Comparison of ENCODE assay signal across 12 cellular contexts in genomic region chr6:108027594-108027993, GRCh38. TPM values are rescaled to one million over a fixed set of nuclear protein-coding genes. Genes with fewer than 3 reads are reported as not detected.
A peak's percentile ranks its signal among the peaks of the same experiment; 100 is the strongest.
DNase-seq lines count a peak whose midpoint lies in the region; ATAC-seq, FAIRE-seq and TF ChIP-seq lines count a peak whose summit lies in the region.
"Had no signal": no experiment of that assay in that cellular context is flagged by ENCODE, and none has a peak within 500 bp of the region (broad histone marks: within the 10 kb centered on the region; RNA-seq: fewer than 3 reads in every experiment).

No MANE protein-coding gene starts in this region.

- POLR2A ChIA-PET in WTC11 (lab: Charles Lee) = no interaction called here

- FAIRE-seq in frontal cortex (lab: Jason Lieb, UNC) = no peak
- FAIRE-seq: HepG2 had no signal

- ATAC-seq in WTC11 (peak; percentile 78), left lobe of liver (no peak)
- ATAC-seq: activated CD4-positive, CD25-positive, alpha-beta regulatory T cell treated with anti-CD3 and anti-CD28 coated beads, Interleukin-2, amount 50 U/mL, for 24 hours; HepG2 had no signal

- TF ChIP-seq CTCF in WTC11 (IDR thresholded peaks at IDR 0.05) (no peak), type B pancreatic cell (conservative IDR thresholded peaks at IDR 0.05) (no peak)

- CTCF ChIA-PET in WTC11 (lab: Charles Lee) = no interaction called here

- H3K9me3 Mint-ChIP-seq in WTC11 (no peaks in the 10 kb centered on the region), type B pancreatic cell (no peaks in the 10 kb centered on the region)
- H3K9me3 Mint-ChIP-seq: CD14-positive monocyte had no signal

- DNase-seq in ELF-1 (ENCODE audit: low read depth, low spot score) = peak; percentile 12
- DNase-seq in NCI-H1105 (lab: John Stamatoyannopoulos, UW) = peak; percentile 8
- no peak for DNase-seq in WTC11 (ENCODE audit: low spot score)
- peak; percentile 17 for DNase-seq in kidney glomerular epithelial cell (lab: John Stamatoyannopoulos, UW)
- DNase-seq in T1000 (lab: John Stamatoyannopoulos, UW) = no peak
- no peak for DNase-seq in type B pancreatic cell (ENCODE audit: extremely low spot score, unreplicated experiment)
- DNase-seq in frontal cortex (ENCODE audit: low spot score in 2 of 2) = no peak
- no peak for DNase-seq in left lobe of liver (ENCODE audit: low spot score)
- DNase-seq: NCI-H82 had no signal

- H3K27me3 Mint-ChIP-seq in WTC11 (ENCODE audit: low read depth) = no peaks in the 10 kb centered on the region
- H3K27me3 Mint-ChIP-seq in type B pancreatic cell = no peaks in the 10 kb centered on the region

- H3K36me3 Mint-ChIP-seq in WTC11 = no peaks in the 10 kb centered on the region
- H3K36me3 Mint-ChIP-seq in type B pancreatic cell = no peaks in the 10 kb centered on the region

- H3K27ac Mint-ChIP-seq in WTC11 (no peak overlapping the region), type B pancreatic cell (no peak overlapping the region)

- H3K4me3 Mint-ChIP-seq in WTC11 (no peak overlapping the region), type B pancreatic cell (no peak overlapping the region)
- H3K4me3 Mint-ChIP-seq: CD14-positive monocyte had no signal

- 0 out of 2 replicates have a peak, but pooled peaks cover 5% of the 10 kb centered on the region for H3K4me1 Mint-ChIP-seq in WTC11
- H3K4me1 Mint-ChIP-seq in type B pancreatic cell (ENCODE audit: unreplicated experiment) = peaks cover 4% of the 10 kb centered on the region
- H3K4me1 Mint-ChIP-seq: CD14-positive monocyte had no signal

TF ChIP-seq in WTC11, 78 proteins besides CTCF, POLR2A, EP300 and RAD21:
- TF ChIP-seq SMAD3 (CRISPR knock-in tag; IDR thresholded peaks at IDR 0.05; ENCODE audit: borderline replicate concordance) (no peak), USF2 (CRISPR knock-in tag; IDR thresholded peaks at IDR 0.05) (no peak), IRF2 (CRISPR knock-in tag; IDR thresholded peaks at IDR 0.05; ENCODE audit: borderline replicate concordance, low read depth) (no peak), ELF4 (CRISPR knock-in tag; IDR thresholded peaks at IDR 0.05; ENCODE audit: low read depth) (no peak), ZNF532 (CRISPR knock-in tag; IDR thresholded peaks at IDR 0.05; ENCODE audit: borderline replicate concordance) (no peak), ZNF219 (CRISPR knock-in tag; IDR thresholded peaks at IDR 0.05; ENCODE audit: borderline replicate concordance) (no peak)
- TF ChIP-seq, protein P1, sequence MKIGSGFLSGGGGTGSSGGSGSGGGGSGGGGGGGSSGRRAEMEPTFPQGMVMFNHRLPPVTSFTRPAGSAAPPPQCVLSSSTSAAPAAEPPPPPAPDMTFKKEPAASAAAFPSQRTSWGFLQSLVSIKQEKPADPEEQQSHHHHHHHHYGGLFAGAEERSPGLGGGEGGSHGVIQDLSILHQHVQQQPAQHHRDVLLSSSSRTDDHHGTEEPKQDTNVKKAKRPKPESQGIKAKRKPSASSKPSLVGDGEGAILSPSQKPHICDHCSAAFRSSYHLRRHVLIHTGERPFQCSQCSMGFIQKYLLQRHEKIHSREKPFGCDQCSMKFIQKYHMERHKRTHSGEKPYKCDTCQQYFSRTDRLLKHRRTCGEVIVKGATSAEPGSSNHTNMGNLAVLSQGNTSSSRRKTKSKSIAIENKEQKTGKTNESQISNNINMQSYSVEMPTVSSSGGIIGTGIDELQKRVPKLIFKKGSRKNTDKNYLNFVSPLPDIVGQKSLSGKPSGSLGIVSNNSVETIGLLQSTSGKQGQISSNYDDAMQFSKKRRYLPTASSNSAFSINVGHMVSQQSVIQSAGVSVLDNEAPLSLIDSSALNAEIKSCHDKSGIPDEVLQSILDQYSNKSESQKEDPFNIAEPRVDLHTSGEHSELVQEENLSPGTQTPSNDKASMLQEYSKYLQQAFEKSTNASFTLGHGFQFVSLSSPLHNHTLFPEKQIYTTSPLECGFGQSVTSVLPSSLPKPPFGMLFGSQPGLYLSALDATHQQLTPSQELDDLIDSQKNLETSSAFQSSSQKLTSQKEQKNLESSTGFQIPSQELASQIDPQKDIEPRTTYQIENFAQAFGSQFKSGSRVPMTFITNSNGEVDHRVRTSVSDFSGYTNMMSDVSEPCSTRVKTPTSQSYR (CRISPR knock-in tag; IDR thresholded peaks at IDR 0.05) = no peak

RNA-seq across cellular contexts. Expression of gene OSTM1, which starts 46.9 kb away (rescaled TPM):
- total RNA-seq in WTC11 (2021) (25.3 to 34.1 TPM (median 27.6 TPM) in 3 replicates), type B pancreatic cell (ENCODE audit: low replicate concordance) (7.3 and 14.5 TPM in 2 replicates), frontal cortex (50.1 TPM), left lobe of liver (18.9 TPM)

Comparison
In these comparisons a context has a peak if more than half of its experiments do, and no peak if none do; other contexts are left out.
1. DNase-seq: peak in ELF-1 (single experiment), NCI-H1105 (single experiment) and kidney glomerular epithelial cell (single experiment); none in WTC11 (single experiment), T1000 (single experiment), type B pancreatic cell (single experiment), frontal cortex (0 of 2) and left lobe of liver (single experiment).